8 cellular contexts compared by ENCODE assay signal in the genomic region with DNA sequence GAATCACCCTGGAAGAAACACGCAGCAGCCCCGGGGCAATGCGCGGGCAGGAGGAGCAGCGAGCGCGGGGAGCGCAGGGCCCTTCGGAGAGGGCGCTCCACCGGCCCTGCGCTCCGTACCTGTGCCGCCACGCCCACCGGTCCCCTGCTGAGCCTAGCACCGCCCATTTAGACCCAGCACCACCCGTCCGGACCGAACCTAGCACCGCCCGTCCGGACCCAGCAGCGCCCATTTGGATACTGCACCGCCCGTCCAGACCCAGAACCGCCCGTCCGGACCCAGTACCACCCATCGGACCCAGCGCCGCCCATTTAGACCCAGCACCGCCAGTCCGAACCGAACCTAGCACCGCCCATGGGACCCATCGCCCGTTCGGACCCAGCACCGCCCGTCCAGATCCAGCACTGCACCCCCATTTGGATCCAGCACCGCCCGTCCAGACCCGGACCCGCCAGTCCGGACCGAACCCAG. TPM values are rescaled to one million over a fixed set of nuclear protein-coding genes. Genes with fewer than 3 reads are reported as not detected.
A peak's percentile ranks its signal among the peaks of the same experiment; 100 is the strongest.
DNase-seq lines count a peak whose midpoint lies in the region; ATAC-seq, FAIRE-seq and TF ChIP-seq lines count a peak whose summit lies in the region.

No MANE protein-coding gene starts in this region.

- H3K4me3 ChIP-seq in pancreas: peak overlapping the region; percentile 56 to 68 (median 64)

- FAIRE-seq in pancreas (lab: Jason Lieb, UNC): no peak

- ATAC-seq in Right ventricle myocardium superior (ENCODE audit: poor library complexity) (peak; percentile 57), pancreas (peak; percentile 82 to 92 (median 84)), HG02623 (IDR thresholded peaks at IDR 0.05; ENCODE audit: unreplicated experiment) (no peak), GM19395 (IDR thresholded peaks at IDR 0.05; ENCODE audit: unreplicated experiment) (no peak)

- peak; percentile 73 for DNase-seq in NCI-H82 (lab: John Stamatoyannopoulos, UW)
- DNase-seq in NCI-H82 treated with DMSO at 0.1 percent for 48 hours (lab: John Stamatoyannopoulos, UW; ENCODE audit: unreplicated experiment): no peak
- peak; percentile 30 for DNase-seq in NCI-H1105 treated with DMSO at 0.1 percent for 48 hours (lab: John Stamatoyannopoulos, UW)
- DNase-seq in activated naive CD4-positive, alpha-beta T cell treated with anti-CD3 and anti-CD28 coated beads, Interleukin-2, amount 50 U/mL, for 16 hours: peak; percentile 27
- DNase-seq in Right ventricle myocardium superior: peak; percentile 67
- DNase-seq in pancreas: peak; percentile 74 to 91 (median 81)

- TF ChIP-seq CTCF in pancreas (IDR thresholded peaks at IDR 0.05): no peak

- H3K27me3 ChIP-seq in pancreas: no peaks in the 10 kb centered on the region

- intact Hi-C loops in Right ventricle myocardium superior (cut with DNase I): no loop called here
- intact Hi-C loops in pancreas (cut with DNase I): no loop called here

- H3K9me3 ChIP-seq in pancreas: no peaks in the 10 kb centered on the region

- WGBS in pancreas, 2 donors: 0 to 1% methylated on average over 17 to 47 of the region's 47 CpGs

- no peaks in the 10 kb centered on the region for H3K36me3 ChIP-seq in pancreas

- peaks cover 11 to 19% (median 18%) of the 10 kb centered on the region in 3 donors for H3K4me1 ChIP-seq in pancreas

- H3K27ac ChIP-seq in pancreas: peak overlapping the region; percentile 62 to 86 (median 77)

RNA-seq across cellular contexts. Expression of a gene that starts 0.9 kb away (rescaled TPM):
- total RNA-seq in Right ventricle myocardium superior (49.1 TPM), pancreas (100 to 1,000 TPM in 1 of 6 donors, 10 to 100 TPM in 5; 66.6 to 122 (median 75.7) TPM)
- polyA plus RNA-seq in pancreas: 10 to 100 TPM; 55.2 to 56.7 TPM

Comparison
In these comparisons a context has a peak if more than half of its experiments do, and no peak if none do; other contexts are left out.
1. ATAC-seq: peak in Right ventricle myocardium superior (single experiment) and pancreas (4 of 4); none in HG02623 (single experiment) and GM19395 (single experiment).